In the genomic region with DNA sequence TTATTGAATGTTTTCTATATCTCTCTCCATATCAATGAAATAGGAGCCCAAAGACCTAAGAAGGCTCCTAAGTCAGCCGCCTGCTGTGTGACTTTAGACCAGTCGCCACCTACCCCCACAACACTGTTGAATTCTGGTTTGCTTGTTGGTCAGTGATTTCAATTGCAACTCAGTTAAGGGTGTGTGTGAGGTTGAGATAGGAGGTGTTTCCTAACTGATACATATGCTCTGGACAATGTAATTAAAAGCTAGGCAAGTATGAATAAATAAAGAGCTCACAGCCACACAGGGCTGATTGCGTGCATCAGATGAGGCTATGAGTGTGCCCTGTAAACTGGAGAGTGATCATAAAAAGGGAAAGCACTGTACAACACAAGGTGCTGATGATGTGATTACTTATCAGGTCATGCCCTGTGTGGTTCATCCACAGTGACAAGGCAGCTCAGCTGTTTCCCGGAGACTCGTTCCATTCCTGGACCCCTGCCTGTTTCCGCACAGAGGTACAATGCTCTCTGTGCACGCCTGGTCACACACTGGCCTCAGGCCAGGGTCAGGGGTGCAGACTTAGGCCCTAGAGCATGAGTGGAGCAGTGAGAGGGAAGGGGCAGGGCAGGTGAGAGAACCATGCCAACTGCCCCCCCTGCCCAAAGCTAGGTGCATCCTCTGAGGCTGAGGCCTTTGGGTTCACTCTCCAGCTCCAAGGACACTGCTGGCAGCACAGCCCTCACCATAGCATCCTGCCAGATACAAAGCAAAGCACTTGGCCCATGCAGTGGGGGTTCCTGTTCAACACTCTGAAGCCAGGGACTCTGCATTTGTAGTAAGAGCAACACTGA, we compare ENCODE assay signal across 27 cellular contexts. TPM values are rescaled to one million over a fixed set of nuclear protein-coding genes. Genes with fewer than 3 reads are reported as not detected.
DNase-seq lines count a peak whose midpoint lies in the region; ATAC-seq and TF ChIP-seq lines count a peak whose summit lies in the region.
"Had no signal": no experiment of that assay in that cellular context is flagged by ENCODE, and none has a peak within 500 bp of the region (broad histone marks: within the 10 kb centered on the region; RNA-seq: fewer than 3 reads in every experiment).

No MANE protein-coding gene starts in this region.

- no peaks in the 10 kb centered on the region for H3K9me3 Mint-ChIP-seq in endothelial cell (ENCODE audit: unreplicated experiment)
- H3K9me3 Mint-ChIP-seq: activated CD4-positive, alpha-beta T cell treated with anti-CD3 and anti-CD28 coated beads, Interleukin-2, amount 10 ng/mL, durations not matched to agents 24 days and 14 days; activated naive CD4-positive, alpha-beta T cell treated with anti-CD3 and anti-CD28 coated beads, Interleukin-2, amount 10 ng/mL, durations not matched to agents 7 days and 5 days; CD14-positive monocyte; stimulated activated memory B cell treated with anti-CD40 and anti-IgM and Interleukin-4, amounts not matched to agents 10 μg/mL and 1 μg/mL and 100 μg/mL, for 72 hours had no signal

- no peak for ATAC-seq in GM18498 (IDR thresholded peaks at IDR 0.05; ENCODE audit: unreplicated experiment)
- ATAC-seq: HepG2; left cardiac atrium; stimulated activated memory B cell treated with anti-CD40 and anti-IgM and Interleukin-4, amounts not matched to agents 10 μg/mL and 1 μg/mL and 100 μg/mL, for 72 hours had no signal

- H3K4me3 ChIP-seq in ovary, result no peak overlapping the region
- H3K4me3 ChIP-seq: coronary artery, uterus had no signal

- intact Hi-C loops in posterior vena cava (cut with DNase I) (no loop called here), ovary (cut with DNase I) (no loop called here)

- peaks cover 3% of the 10 kb centered on the region for H3K4me1 ChIP-seq in ovary (ENCODE audit: insufficient read depth)
- H3K4me1 ChIP-seq: uterus had no signal

- H3K36me3 ChIP-seq in ovary, result no peaks in the 10 kb centered on the region
- H3K36me3 ChIP-seq: uterus had no signal

- H3K36me3 Mint-ChIP-seq in endothelial cell (ENCODE audit: low read depth, unreplicated experiment), result no peaks in the 10 kb centered on the region
- H3K36me3 Mint-ChIP-seq: activated naive CD4-positive, alpha-beta T cell treated with anti-CD3 and anti-CD28 coated beads, Interleukin-2, amount 10 ng/mL, durations not matched to agents 7 days and 5 days; CD14-positive monocyte; stimulated activated memory B cell treated with anti-CD40 and anti-IgM and Interleukin-4, amounts not matched to agents 10 μg/mL and 1 μg/mL and 100 μg/mL, for 72 hours had no signal

- WGBS in ovary, 3 donors, result 71 to 77% (median 71%) methylated on average over 7 of the region's 7 CpGs

- no peak for TF ChIP-seq CTCF in endothelial cell (IDR thresholded peaks at IDR 0.05; ENCODE audit: unreplicated experiment)
- TF ChIP-seq CTCF in ovary (IDR thresholded peaks at IDR 0.05), result no peak

- no peaks in the 10 kb centered on the region for H3K9me3 ChIP-seq in ovary
- H3K9me3 ChIP-seq: uterus had no signal

- H3K27ac Mint-ChIP-seq in endothelial cell (ENCODE audit: unreplicated experiment), result peak overlapping the region; percentile 12
- H3K27ac Mint-ChIP-seq: activated CD4-positive, alpha-beta T cell treated with anti-CD3 and anti-CD28 coated beads, Interleukin-2, amount 10 ng/mL, durations not matched to agents 24 days and 14 days; activated naive CD4-positive, alpha-beta T cell treated with anti-CD3 and anti-CD28 coated beads, Interleukin-2, amount 10 ng/mL, durations not matched to agents 7 days and 5 days; CD14-positive monocyte; stimulated activated memory B cell treated with anti-CD40 and anti-IgM and Interleukin-4, amounts not matched to agents 10 μg/mL and 1 μg/mL and 100 μg/mL, for 72 hours had no signal

- peaks cover 2% of the 10 kb centered on the region for H3K27me3 Mint-ChIP-seq in endothelial cell (ENCODE audit: unreplicated experiment)
- H3K27me3 Mint-ChIP-seq: activated CD4-positive, alpha-beta T cell treated with anti-CD3 and anti-CD28 coated beads, Interleukin-2, amount 10 ng/mL, durations not matched to agents 24 days and 14 days had no signal

- TF ChIP-seq EP300 in ovary (IDR thresholded peaks at IDR 0.05), result no peak

- H3K4me3 Mint-ChIP-seq in endothelial cell (ENCODE audit: unreplicated experiment), result no peak overlapping the region
- H3K4me3 Mint-ChIP-seq: activated CD4-positive, alpha-beta T cell treated with anti-CD3 and anti-CD28 coated beads, Interleukin-2, amount 10 ng/mL, durations not matched to agents 24 days and 14 days; activated naive CD4-positive, alpha-beta T cell treated with anti-CD3 and anti-CD28 coated beads, Interleukin-2, amount 10 ng/mL, durations not matched to agents 7 days and 5 days; stimulated activated memory B cell treated with anti-CD40 and anti-IgM and Interleukin-4, amounts not matched to agents 10 μg/mL and 1 μg/mL and 100 μg/mL, for 72 hours had no signal

- peaks cover 2% of the 10 kb centered on the region for H3K4me1 Mint-ChIP-seq in endothelial cell (ENCODE audit: unreplicated experiment)
- H3K4me1 Mint-ChIP-seq: activated CD4-positive, alpha-beta T cell treated with anti-CD3 and anti-CD28 coated beads, Interleukin-2, amount 10 ng/mL, durations not matched to agents 24 days and 14 days; activated naive CD4-positive, alpha-beta T cell treated with anti-CD3 and anti-CD28 coated beads, Interleukin-2, amount 10 ng/mL, durations not matched to agents 7 days and 5 days; stimulated activated memory B cell treated with anti-CD40 and anti-IgM and Interleukin-4, amounts not matched to agents 10 μg/mL and 1 μg/mL and 100 μg/mL, for 72 hours had no signal

- DNase-seq in ELR (ENCODE audit: low read depth), result peak; percentile 55
- DNase-seq in NCI-H2196 (lab: John Stamatoyannopoulos, UW; ENCODE audit: unreplicated experiment), result peak; percentile 25
- no peak for DNase-seq in endothelial cell (ENCODE audit: low spot score)
- peak; percentile 66 for DNase-seq in posterior vena cava (ENCODE audit: low spot score)
- no peak for DNase-seq in ovary
- no peak for DNase-seq in globus pallidus (ENCODE audit: low spot score)
- DNase-seq: activated CD4-positive, alpha-beta T cell treated with anti-CD3 and anti-CD28 coated beads, Interleukin-2, amount 10 ng/mL, durations not matched to agents 24 days and 14 days; activated naive CD4-positive, alpha-beta T cell treated with anti-CD3 and anti-CD28 coated beads, Interleukin-2, amount 10 ng/mL, durations not matched to agents 7 days and 5 days; activated T-cell treated with anti-CD3 and anti-CD28 coated beads, Interleukin-2, amount 50 U/mL, for 48 hours; amygdala; HCEC 1CT; left cardiac atrium; mesenchymal stem cell; NCI-H1436 treated with DMSO at 0.1 percent for 48 hours; NCI-H510A; occipital lobe; stimulated activated CD4-positive, alpha-beta T cell treated with anti-CD3 and anti-CD28 coated beads, Interleukin-2, amount 100 ng/mL, for 48 hours; T-helper 2 cell; uterus had no signal

- no peak for TF ChIP-seq POLR2A in ovary (IDR thresholded peaks at IDR 0.05)

- no peaks in the 10 kb centered on the region for H3K27me3 ChIP-seq in ovary
- H3K27me3 ChIP-seq: uterus had no signal

- H3K27ac ChIP-seq in ovary, result no peak overlapping the region
- H3K27ac ChIP-seq: coronary artery, uterus had no signal

RNA-seq across cellular contexts. Expression of gene KRT35, which starts 3.3 kb away (rescaled TPM):
- not detected for total RNA-seq in endothelial cell (ENCODE audit: unreplicated experiment)
- not detected for total RNA-seq in posterior vena cava
- total RNA-seq in ovary, result not detected
- not detected for polyA plus RNA-seq in ovary
- total RNA-seq: activated CD4-positive, alpha-beta T cell treated with anti-CD3 and anti-CD28 coated beads, Interleukin-2, amount 10 ng/mL, durations not matched to agents 24 days and 14 days; HepG2; left cardiac atrium; MCF 10A; occipital lobe; SK-MEL-5; temporal lobe; uterus had no signal
- polyA plus RNA-seq: CD14-positive monocyte, HepG2 had no signal

RNA-seq across cellular contexts. Expression of gene KRT36, which starts 5.5 kb away (rescaled TPM):
- total RNA-seq in endothelial cell (ENCODE audit: unreplicated experiment), result not detected
- total RNA-seq in posterior vena cava, result not detected
- total RNA-seq in ovary, result not detected
- polyA plus RNA-seq in ovary, result under 1 TPM in 1 of 2 donors, not detected in 1; 0.50 TPM
- total RNA-seq: activated CD4-positive, alpha-beta T cell treated with anti-CD3 and anti-CD28 coated beads, Interleukin-2, amount 10 ng/mL, durations not matched to agents 24 days and 14 days; HepG2; left cardiac atrium; MCF 10A; occipital lobe; SK-MEL-5; temporal lobe; uterus had no signal
- polyA plus RNA-seq: HepG2 had no signal

RNA-seq across cellular contexts. Expression of gene KRT32, which starts 17.0 kb away (rescaled TPM):
- total RNA-seq in endothelial cell (ENCODE audit: unreplicated experiment) (not detected), posterior vena cava (under 1 TPM in 1 of 2 donors, not detected in 1; 0.23 TPM), ovary (under 1 TPM in 2 of 7 donors, not detected in 5; 0.18 to 0.20 TPM)
- under 1 TPM in 1 of 2 donors, not detected in 1; 0.33 TPM for polyA plus RNA-seq in ovary
- total RNA-seq: activated CD4-positive, alpha-beta T cell treated with anti-CD3 and anti-CD28 coated beads, Interleukin-2, amount 10 ng/mL, durations not matched to agents 24 days and 14 days; HepG2; left cardiac atrium; MCF 10A; occipital lobe; SK-MEL-5; temporal lobe; uterus had no signal
- polyA plus RNA-seq: CD14-positive monocyte, HepG2 had no signal

RNA-seq across cellular contexts. Expression of gene KRT13, which starts 21.2 kb away (rescaled TPM):
- total RNA-seq in endothelial cell (ENCODE audit: unreplicated experiment) (not detected), posterior vena cava (not detected), ovary (1 to 10 TPM in 3 of 7 donors, under 1 TPM in 2, not detected in 2; 0.32 to 3.7 (median 3.2) TPM)
- polyA plus RNA-seq in ovary, result 1 to 10 TPM in 1 of 2 donors, under 1 TPM in 1; 0.16 to 1.1 TPM
- total RNA-seq: activated CD4-positive, alpha-beta T cell treated with anti-CD3 and anti-CD28 coated beads, Interleukin-2, amount 10 ng/mL, durations not matched to agents 24 days and 14 days; HepG2; left cardiac atrium; MCF 10A; SK-MEL-5; temporal lobe had no signal
- polyA plus RNA-seq: CD14-positive monocyte, HepG2 had no signal

RNA-seq across cellular contexts. Expression of gene KRT15, which starts 34.5 kb away (rescaled TPM):
- total RNA-seq in endothelial cell (ENCODE audit: unreplicated experiment) (not detected), posterior vena cava (not detected), ovary (1 to 10 TPM in 1 of 7 donors, under 1 TPM in 5, not detected in 1; 0.17 to 9.4 (median 0.46) TPM)
- polyA plus RNA-seq in ovary, result under 1 TPM; 0.11 to 0.22 TPM
- total RNA-seq: activated CD4-positive, alpha-beta T cell treated with anti-CD3 and anti-CD28 coated beads, Interleukin-2, amount 10 ng/mL, durations not matched to agents 24 days and 14 days had no signal
- polyA plus RNA-seq: CD14-positive monocyte had no signal

Comparison
In these comparisons a context has a peak if more than half of its experiments do, and no peak if none do; other contexts are left out.
1. DNase-seq: peak in ELR (single experiment), NCI-H2196 (single experiment) and posterior vena cava (single experiment); none in endothelial cell (single experiment), ovary (0 of 5) and globus pallidus (single experiment).